3 cellular contexts compared by ENCODE assay signal in the genomic region with DNA sequence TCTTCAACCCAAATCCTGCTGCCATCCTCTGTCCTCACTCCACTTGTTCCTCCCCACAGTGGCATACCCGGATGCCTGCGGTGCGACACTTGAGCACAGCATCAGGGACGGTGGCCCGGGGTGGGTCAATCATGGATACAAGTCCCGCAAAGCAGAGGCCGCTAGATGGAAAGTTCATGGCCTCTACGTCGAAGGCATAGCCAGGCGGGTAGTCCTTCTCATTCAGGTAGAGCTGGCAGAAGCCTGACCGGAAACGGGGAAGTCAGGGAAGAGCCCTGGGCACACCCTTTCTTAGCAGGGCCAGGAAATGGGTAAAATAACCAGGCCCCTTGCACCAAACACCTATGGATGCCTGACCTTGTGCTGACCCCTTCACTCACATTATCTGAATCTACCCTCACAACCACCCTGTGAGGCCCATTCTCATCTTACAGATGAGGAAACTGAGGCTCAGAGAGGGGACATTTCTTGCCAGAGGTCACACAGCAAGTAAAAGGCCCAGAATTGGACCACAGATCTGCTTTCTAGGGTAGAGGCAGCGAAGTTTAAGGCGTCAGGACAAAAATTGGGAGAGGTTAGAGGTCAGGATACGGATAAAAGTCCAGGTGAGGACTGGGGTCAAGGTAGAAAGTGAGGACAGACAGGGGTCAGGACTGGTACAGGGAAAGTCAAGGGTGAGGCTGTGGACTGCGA.
A peak's percentile ranks its signal among the peaks of the same experiment; 100 is the strongest.
TF ChIP-seq lines count a peak whose summit lies in the region.

No MANE protein-coding gene starts in this region.

TF ChIP-seq in HCT116, 20 proteins besides CTCF, POLR2A, EP300 and RAD21:
- TF ChIP-seq, protein P1, sequence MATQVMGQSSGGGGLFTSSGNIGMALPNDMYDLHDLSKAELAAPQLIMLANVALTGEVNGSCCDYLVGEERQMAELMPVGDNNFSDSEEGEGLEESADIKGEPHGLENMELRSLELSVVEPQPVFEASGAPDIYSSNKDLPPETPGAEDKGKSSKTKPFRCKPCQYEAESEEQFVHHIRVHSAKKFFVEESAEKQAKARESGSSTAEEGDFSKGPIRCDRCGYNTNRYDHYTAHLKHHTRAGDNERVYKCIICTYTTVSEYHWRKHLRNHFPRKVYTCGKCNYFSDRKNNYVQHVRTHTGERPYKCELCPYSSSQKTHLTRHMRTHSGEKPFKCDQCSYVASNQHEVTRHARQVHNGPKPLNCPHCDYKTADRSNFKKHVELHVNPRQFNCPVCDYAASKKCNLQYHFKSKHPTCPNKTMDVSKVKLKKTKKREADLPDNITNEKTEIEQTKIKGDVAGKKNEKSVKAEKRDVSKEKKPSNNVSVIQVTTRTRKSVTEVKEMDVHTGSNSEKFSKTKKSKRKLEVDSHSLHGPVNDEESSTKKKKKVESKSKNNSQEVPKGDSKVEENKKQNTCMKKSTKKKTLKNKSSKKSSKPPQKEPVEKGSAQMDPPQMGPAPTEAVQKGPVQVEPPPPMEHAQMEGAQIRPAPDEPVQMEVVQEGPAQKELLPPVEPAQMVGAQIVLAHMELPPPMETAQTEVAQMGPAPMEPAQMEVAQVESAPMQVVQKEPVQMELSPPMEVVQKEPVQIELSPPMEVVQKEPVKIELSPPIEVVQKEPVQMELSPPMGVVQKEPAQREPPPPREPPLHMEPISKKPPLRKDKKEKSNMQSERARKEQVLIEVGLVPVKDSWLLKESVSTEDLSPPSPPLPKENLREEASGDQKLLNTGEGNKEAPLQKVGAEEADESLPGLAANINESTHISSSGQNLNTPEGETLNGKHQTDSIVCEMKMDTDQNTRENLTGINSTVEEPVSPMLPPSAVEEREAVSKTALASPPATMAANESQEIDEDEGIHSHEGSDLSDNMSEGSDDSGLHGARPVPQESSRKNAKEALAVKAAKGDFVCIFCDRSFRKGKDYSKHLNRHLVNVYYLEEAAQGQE (IDR thresholded peaks at IDR 0.05; ENCODE audit: low read depth) = no peak
- no peak for TF ChIP-seq SRF (IDR thresholded peaks at IDR 0.05; ENCODE audit: low read depth)
- TF ChIP-seq ELF1 (IDR thresholded peaks at IDR 0.05; ENCODE audit: borderline replicate concordance, low read depth) = no peak
- TF ChIP-seq, protein P2, sequence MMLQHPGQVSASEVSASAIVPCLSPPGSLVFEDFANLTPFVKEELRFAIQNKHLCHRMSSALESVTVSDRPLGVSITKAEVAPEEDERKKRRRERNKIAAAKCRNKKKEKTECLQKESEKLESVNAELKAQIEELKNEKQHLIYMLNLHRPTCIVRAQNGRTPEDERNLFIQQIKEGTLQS (IDR thresholded peaks at IDR 0.05) = no peak
- no peak for TF ChIP-seq SP1 (IDR thresholded peaks at IDR 0.05; ENCODE audit: low read depth)
- TF ChIP-seq FOSL1 (IDR thresholded peaks at IDR 0.05; ENCODE audit: low read depth) = no peak
- no peak for TF ChIP-seq TCF7L2 (IDR thresholded peaks at IDR 0.05; ENCODE audit: borderline replicate concordance, extremely low read depth, insufficient read depth, insufficient read length)
- no peak for TF ChIP-seq ZFX (IDR thresholded peaks at IDR 0.05)
- no peak for TF ChIP-seq EGR1 (IDR thresholded peaks at IDR 0.05; ENCODE audit: low read depth)
- no peak for TF ChIP-seq SIN3A (IDR thresholded peaks at IDR 0.05; ENCODE audit: low read depth)
- TF ChIP-seq EZH2phosphoT487 (IDR thresholded peaks at IDR 0.05; ENCODE audit: borderline replicate concordance) = no peak
- no peak for TF ChIP-seq EZH2 (IDR thresholded peaks at IDR 0.05)

TF ChIP-seq in H1, 55 proteins besides CTCF, POLR2A, EP300 and RAD21:
- TF ChIP-seq TAF7 (optimal IDR thresholded peaks at IDR 0.05; ENCODE audit: borderline replicate concordance, low read depth, low read length) = no peak
- 0 out of 4 replicates have a peak, but pooled peaks of 1 of the 2 experiments have one; percentile 6 for TF ChIP-seq HDAC2 (IDR thresholded peaks at IDR 0.05; ENCODE audit: borderline replicate concordance in 1 of 2, low read depth in 2 of 2, low read length in 2 of 2)

TF ChIP-seq in neural cell, 6 proteins besides CTCF, POLR2A, EP300 and RAD21:
- TF ChIP-seq TAF1 (IDR thresholded peaks at IDR 0.05; ENCODE audit: low read depth) = no peak
- TF ChIP-seq SMC3 (conservative IDR thresholded peaks at IDR 0.05; ENCODE audit: poor library complexity) = no peak
- TF ChIP-seq MXI1 (conservative IDR thresholded peaks at IDR 0.05; ENCODE audit: poor library complexity, severe bottlenecking) = no peak
